ENCODE assay signal across 14 cellular contexts in the genomic region with DNA sequence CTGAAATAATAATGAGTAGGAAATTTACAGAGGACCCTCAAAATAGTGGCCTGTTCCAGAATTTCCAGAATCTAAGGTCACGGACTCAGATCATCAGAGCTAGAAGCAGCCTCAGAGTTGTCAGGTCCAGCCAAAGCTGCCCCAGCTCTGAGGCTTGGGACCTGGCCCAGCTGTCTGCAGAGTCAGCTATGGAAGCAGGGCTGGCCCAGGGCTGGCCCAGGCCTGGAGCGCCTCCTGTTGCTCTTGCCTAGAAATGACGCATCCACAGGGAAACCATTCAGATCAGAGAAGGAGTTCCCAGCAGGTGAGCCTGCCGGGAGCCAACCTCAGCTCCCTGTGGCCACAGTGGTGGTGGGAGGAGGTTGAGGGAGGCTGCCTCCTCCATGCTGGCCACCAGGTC.
"Had no signal": no experiment of that assay in that cellular context is flagged by ENCODE, and none has a peak within 500 bp of the region (broad histone marks: within the 10 kb centered on the region; RNA-seq: fewer than 3 reads in every experiment).

No MANE protein-coding gene starts in this region.

- H3K9me3 ChIP-seq: esophagus squamous epithelium, right atrium auricular region, transverse colon had no signal

- H3K36me3 ChIP-seq: esophagus squamous epithelium, right atrium auricular region, transverse colon had no signal

- H3K4me1 ChIP-seq: esophagus squamous epithelium, right atrium auricular region, transverse colon had no signal

- H3K27me3 ChIP-seq: esophagus squamous epithelium, right atrium auricular region, transverse colon had no signal

- H3K27ac ChIP-seq: dorsolateral prefrontal cortex, esophagus squamous epithelium, right atrium auricular region, transverse colon had no signal

- DNase-seq: activated CD4-positive, alpha-beta T cell treated with anti-CD3 and anti-CD28 coated beads, Interleukin-2, amount 50 U/mL, for 4 hours; activated gamma-delta T cell; activated naive CD8-positive, alpha-beta T cell treated with anti-CD3 and anti-CD28 coated beads, Interleukin-2, amount 10 ng/mL, durations not matched to agents 7 days and 5 days; activated T-cell treated with anti-CD3 and anti-CD28 coated beads, Interleukin-2, amount 50 U/mL, for 48 hours; anterior cingulate cortex; dorsolateral prefrontal cortex; esophagus squamous epithelium; foreskin fibroblast; head of caudate nucleus; naive thymus-derived CD4-positive, alpha-beta T cell; posterior cingulate gyrus; small intestine; transverse colon had no signal

- H3K4me3 ChIP-seq: dorsolateral prefrontal cortex, esophagus squamous epithelium, right atrium auricular region, transverse colon had no signal
